8 cellular contexts compared by ENCODE assay signal in genomic region chr4:54090804-54091623, GRCh38. TPM values are rescaled to one million over a fixed set of nuclear protein-coding genes. Genes with fewer than 3 reads are reported as not detected.
DNase-seq lines count a peak whose midpoint lies in the region; ATAC-seq, FAIRE-seq and TF ChIP-seq lines count a peak whose summit lies in the region.

No MANE protein-coding gene starts in this region.

- H3K4me3 ChIP-seq in GM06990 (replicated peaks; ENCODE audit: low read depth, low read length): peak overlapping the region; percentile 56
- H3K4me3 ChIP-seq in naive thymus-derived CD4-positive, alpha-beta T cell (ENCODE audit: low read length): peak overlapping the region; percentile 67

- no peaks in the 10 kb centered on the region for H3K36me3 ChIP-seq in GM06990 (ENCODE audit: control insufficient read depth, insufficient read depth, low read length)
- no peaks in the 10 kb centered on the region for H3K36me3 ChIP-seq in naive thymus-derived CD4-positive, alpha-beta T cell (ENCODE audit: control insufficient read depth in 2 of 3, insufficient read depth in 3 of 3, low read length in 3 of 3)

- H3K27me3 ChIP-seq in GM06990 (replicated peaks; ENCODE audit: control insufficient read depth, insufficient read depth, low read length): peaks cover 4% of the 10 kb centered on the region
- H3K27me3 ChIP-seq in naive thymus-derived CD4-positive, alpha-beta T cell (ENCODE audit: control insufficient read depth in 2 of 2, insufficient read depth in 2 of 2, low read length in 2 of 2): peaks cover 11 to 33% of the 10 kb centered on the region in 2 donors

- peaks cover under 1% of the 10 kb centered on the region for H3K36me3 Mint-ChIP-seq in endothelial cell (ENCODE audit: low read depth, unreplicated experiment)
- H3K36me3 Mint-ChIP-seq in naive thymus-derived CD4-positive, alpha-beta T cell: peaks cover 0 to 4% (median 0%) of the 10 kb centered on the region in 5 donors

- peaks cover 27% of the 10 kb centered on the region for H3K27me3 Mint-ChIP-seq in endothelial cell (ENCODE audit: unreplicated experiment)
- H3K27me3 Mint-ChIP-seq in naive thymus-derived CD4-positive, alpha-beta T cell: peaks cover 48 to 83% (median 51%) of the 10 kb centered on the region in 5 donors

- TF ChIP-seq CTCF in GM06990 (IDR thresholded peaks at IDR 0.05; ENCODE audit: insufficient read depth, low read length, poor library complexity, severe bottlenecking): no peak
- no peak for TF ChIP-seq CTCF in endothelial cell (IDR thresholded peaks at IDR 0.05; ENCODE audit: unreplicated experiment)

- H3K27ac ChIP-seq in naive thymus-derived CD4-positive, alpha-beta T cell (ENCODE audit: low read depth, low read length): no peak overlapping the region

- no peaks in the 10 kb centered on the region for H3K9me3 ChIP-seq in naive thymus-derived CD4-positive, alpha-beta T cell (ENCODE audit: control insufficient read depth in 2 of 3, low read length in 3 of 3)

- no peak for FAIRE-seq in GM19239 (lab: Jason Lieb, UNC)

- no peak for DNase-seq in GM06990 (ENCODE audit: extremely low read depth, insufficient read length)
- peak; percentile 13 for DNase-seq in SW480 (ENCODE audit: low spot score)
- no peak for DNase-seq in endothelial cell (ENCODE audit: low spot score)
- no peak for DNase-seq in naive thymus-derived CD4-positive, alpha-beta T cell
- no peak for DNase-seq in erythroblast (lab: John Stamatoyannopoulos, UW)
- no peak for DNase-seq in GM19239 (ENCODE audit: insufficient read length, low spot score)

- peak overlapping the region; percentile 89 for H3K4me3 Mint-ChIP-seq in endothelial cell (ENCODE audit: unreplicated experiment)
- H3K4me3 Mint-ChIP-seq in naive thymus-derived CD4-positive, alpha-beta T cell: peak overlapping the region; percentile 87 to 97 (median 88)

- CTCF ChIA-PET in naive thymus-derived CD4-positive, alpha-beta T cell (lab: Charles Lee): interaction anchor here (0.6 kb wide), 1 partner anchor 31 kb away, joined by 4 read pairs; no protein-coding TSS in a partner anchor

- no peaks in the 10 kb centered on the region for H3K9me3 Mint-ChIP-seq in endothelial cell (ENCODE audit: unreplicated experiment)
- H3K9me3 Mint-ChIP-seq in naive thymus-derived CD4-positive, alpha-beta T cell: peaks cover 0 to 1% (median 0%) of the 10 kb centered on the region in 11 donors

- H3K4me1 Mint-ChIP-seq in endothelial cell (ENCODE audit: unreplicated experiment): peaks cover 33% of the 10 kb centered on the region
- peaks cover 16 to 33% (median 29%) of the 10 kb centered on the region in 7 donors for H3K4me1 Mint-ChIP-seq in naive thymus-derived CD4-positive, alpha-beta T cell

- H3K4me1 ChIP-seq in naive thymus-derived CD4-positive, alpha-beta T cell (ENCODE audit: control insufficient read depth in 2 of 2, insufficient read depth in 2 of 2, low read length in 2 of 2): peaks cover 0 to 11% of the 10 kb centered on the region in 2 donors

- H3K27ac Mint-ChIP-seq in endothelial cell (ENCODE audit: unreplicated experiment): no peak overlapping the region
- H3K27ac Mint-ChIP-seq in naive thymus-derived CD4-positive, alpha-beta T cell: peak overlapping the region in 5 of 9 donors; percentile 0 to 66 (median 45)

- intact Hi-C loops in naive thymus-derived CD4-positive, alpha-beta T cell (cut with micrococcal nuclease): loop anchor here (1.0 to 10.0 kb wide), 6 partner anchors 27 to 1369 kb away; partner anchors contain the start of genes CHIC2 (in 2 of the 2) and SCFD2 (in 1 of the 2)

- ATAC-seq in HG02571 (IDR thresholded peaks at IDR 0.05; ENCODE audit: unreplicated experiment): peak; percentile 56
- peak; percentile 56 for ATAC-seq in naive thymus-derived CD4-positive, alpha-beta T cell
- ATAC-seq in GM21381 (IDR thresholded peaks at IDR 0.05; ENCODE audit: unreplicated experiment): no peak

- TF ChIP-seq POLR2A in erythroblast (IDR thresholded peaks at IDR 0.05; ENCODE audit: low read length): no peak

- POLR2A ChIA-PET in naive thymus-derived CD4-positive, alpha-beta T cell (lab: Charles Lee): interaction anchor here (0.6 to 1.2 kb wide), 4 partner anchors 16 to 53 kb away, joined by 3 to 4 read pairs (median 4); no protein-coding TSS in a partner anchor

RNA-seq across cellular contexts. Expression of gene GSX2, which starts 8.9 kb away (rescaled TPM):
- total RNA-seq in endothelial cell (ENCODE audit: unreplicated experiment): not detected
- total RNA-seq in naive thymus-derived CD4-positive, alpha-beta T cell: not detected
- not detected for polyA plus RNA-seq in naive thymus-derived CD4-positive, alpha-beta T cell

RNA-seq across cellular contexts. Expression of gene CHIC2, which starts 26.6 kb away (rescaled TPM):
- 33.1 TPM for total RNA-seq in endothelial cell (ENCODE audit: unreplicated experiment)
- total RNA-seq in naive thymus-derived CD4-positive, alpha-beta T cell: 10 to 100 TPM; 22.4 to 55.7 (median 40.7) TPM
- polyA plus RNA-seq in naive thymus-derived CD4-positive, alpha-beta T cell: 10 to 100 TPM; 59.0 to 64.2 TPM
